18 cellular contexts compared by ENCODE assay signal in the genomic region with DNA sequence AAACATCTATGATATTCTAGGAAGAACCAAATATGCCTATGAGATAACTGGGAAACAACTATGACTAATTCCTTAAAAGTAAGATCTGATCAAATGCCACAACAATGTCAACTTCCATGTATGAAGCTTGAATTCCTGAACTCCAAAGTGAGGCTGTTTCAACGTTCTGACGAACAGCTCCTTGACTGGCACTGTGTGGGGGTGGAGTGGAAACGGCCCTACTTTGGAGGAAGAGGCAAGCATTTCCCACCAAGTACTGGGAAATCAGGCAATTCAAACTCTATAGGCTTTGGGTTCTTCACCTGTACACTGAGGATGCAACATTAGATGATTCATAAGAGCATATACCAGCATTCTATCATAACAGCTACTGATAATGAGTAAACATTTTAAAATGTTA.
"Had no signal": no experiment of that assay in that cellular context is flagged by ENCODE, and none has a peak within 500 bp of the region (broad histone marks: within the 10 kb centered on the region; RNA-seq: fewer than 3 reads in every experiment).

No MANE protein-coding gene starts in this region.

- H3K27me3 Mint-ChIP-seq: activated CD8-positive, alpha-beta T cell treated with anti-CD3 and anti-CD28 coated beads for 36 hours; activated naive CD4-positive, alpha-beta T cell treated with anti-CD3 and anti-CD28 coated beads, Interleukin-2, amount 50 U/mL, for 24 hours; stimulated activated naive CD8-positive, alpha-beta T cell treated with anti-CD3 and anti-CD28 coated beads, Interleukin-15, amount 100 ng/mL, for 72 hours had no signal

- H3K27ac ChIP-seq: breast epithelium, esophagus muscularis mucosa, prostate gland, right lobe of liver, spleen, testis had no signal

- H3K4me1 Mint-ChIP-seq: activated naive CD4-positive, alpha-beta T cell treated with anti-CD3 and anti-CD28 coated beads, Interleukin-2, amount 50 U/mL, for 24 hours; nephron progenitor cell; stimulated activated naive CD8-positive, alpha-beta T cell treated with anti-CD3 and anti-CD28 coated beads, Interleukin-15, amount 100 ng/mL, for 72 hours had no signal

- H3K27me3 ChIP-seq: breast epithelium, esophagus muscularis mucosa, right lobe of liver, spleen, testis had no signal

- ATAC-seq: activated CD8-positive, alpha-beta T cell treated with anti-CD3 and anti-CD28 coated beads for 36 hours; right lobe of liver; stimulated activated naive CD8-positive, alpha-beta T cell treated with anti-CD3 and anti-CD28 coated beads, Interleukin-15, amount 100 ng/mL, for 72 hours had no signal

- H3K36me3 ChIP-seq: breast epithelium, esophagus muscularis mucosa, prostate gland, right lobe of liver had no signal

- DNase-seq: activated CD4-positive, alpha-beta T cell treated with anti-CD3 and anti-CD28 coated beads for 4 hours; activated CD8-positive, alpha-beta T cell treated with anti-CD3 and anti-CD28 coated beads for 36 hours; activated effector memory CD4-positive, alpha-beta T cell treated with anti-CD3 and anti-CD28 coated beads, Interleukin-2, amount 50 U/mL, for 16 hours; activated T-cell treated with anti-CD3 and anti-CD28 coated beads, Interleukin-2, amount 50 U/mL, for 48 hours; amniotic stem cell; foreskin fibroblast; kidney glomerular epithelial cell; nephron progenitor cell; occipital lobe; right lobe of liver; spleen; stimulated activated naive CD8-positive, alpha-beta T cell treated with anti-CD3 and anti-CD28 coated beads, Interleukin-15, amount 100 ng/mL, for 72 hours; testis had no signal

- H3K9me3 Mint-ChIP-seq: activated naive CD4-positive, alpha-beta T cell treated with anti-CD3 and anti-CD28 coated beads, Interleukin-2, amount 50 U/mL, for 24 hours had no signal

- H3K4me3 Mint-ChIP-seq: activated CD8-positive, alpha-beta T cell treated with anti-CD3 and anti-CD28 coated beads for 36 hours; activated naive CD4-positive, alpha-beta T cell treated with anti-CD3 and anti-CD28 coated beads, Interleukin-2, amount 50 U/mL, for 24 hours; nephron progenitor cell; stimulated activated naive CD8-positive, alpha-beta T cell treated with anti-CD3 and anti-CD28 coated beads, Interleukin-15, amount 100 ng/mL, for 72 hours; T-helper 1 cell treated with Interleukin-12 subunit alpha and Interleukin-12 subunit beta and Interleukin-4 antibody, amounts not matched to agents 30 μg/mL and 1 μg/mL, for 36 hours had no signal

- H3K4me3 ChIP-seq: breast epithelium, esophagus muscularis mucosa, prostate gland, right lobe of liver, spleen, testis had no signal
